11 cellular contexts compared by ENCODE assay signal in the genomic region with DNA sequence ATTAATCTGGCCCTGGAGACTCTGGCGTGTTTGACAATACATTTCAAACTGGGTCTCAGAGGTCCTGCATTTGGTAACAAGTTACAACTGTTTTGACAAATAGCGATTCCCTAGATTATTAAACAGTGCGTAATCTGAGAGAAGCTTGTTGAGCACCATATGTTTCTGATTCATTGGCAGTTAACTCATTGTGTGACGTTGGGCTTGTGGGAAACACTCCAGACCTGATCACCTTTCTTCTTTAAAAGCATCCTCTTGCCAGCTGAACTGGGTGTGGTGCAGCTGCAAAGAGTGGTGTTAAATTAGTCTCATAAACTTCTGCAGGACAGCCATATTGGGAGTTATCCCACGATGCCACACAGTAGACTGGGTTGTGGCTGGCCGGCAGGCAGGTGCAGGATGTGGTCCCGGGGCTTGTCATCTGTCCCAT.
DNase-seq lines count a peak whose midpoint lies in the region; ATAC-seq and TF ChIP-seq lines count a peak whose summit lies in the region.
"Had no signal": no experiment of that assay in that cellular context is flagged by ENCODE, and none has a peak within 500 bp of the region (broad histone marks: within the 10 kb centered on the region; RNA-seq: fewer than 3 reads in every experiment).

No MANE protein-coding gene starts in this region.

- H3K27me3 ChIP-seq in brain microvascular endothelial cell (replicated peaks) (no peaks in the 10 kb centered on the region), Caco-2 (replicated peaks; ENCODE audit: control insufficient read depth, insufficient read depth, low read length) (no peaks in the 10 kb centered on the region)
- no peaks in the 10 kb centered on the region for H3K27me3 ChIP-seq in CD8-positive, alpha-beta memory T cell (ENCODE audit: insufficient read depth, low read length, poor library complexity, severe bottlenecking)

- peak; percentile 67 for DNase-seq in DMS153 (lab: John Stamatoyannopoulos, UW)
- peak; percentile 30 for DNase-seq in NCI-H1105 (lab: John Stamatoyannopoulos, UW)
- DNase-seq in brain microvascular endothelial cell: peak; percentile 30
- no peak for DNase-seq in CD8-positive, alpha-beta memory T cell
- no peak for DNase-seq in effector CD4-positive, alpha-beta T cell
- DNase-seq in Caco-2: no peak
- DNase-seq: activated CD4-positive, alpha-beta T cell treated with anti-CD3 and anti-CD28 coated beads, Interleukin-2, amount 50 U/mL, for 4 hours; naive thymus-derived CD8-positive, alpha-beta T cell; Right ventricle myocardium superior had no signal

- no peak for TF ChIP-seq CTCF in brain microvascular endothelial cell (IDR thresholded peaks at IDR 0.05; ENCODE audit: low read depth, low read length, missing control alignments)
- no peak for TF ChIP-seq CTCF in nephron (IDR thresholded peaks at IDR 0.05; ENCODE audit: unreplicated experiment in 3 of 3)
- no peak for TF ChIP-seq CTCF in Caco-2 (IDR thresholded peaks at IDR 0.05; ENCODE audit: insufficient read depth in 1 of 2, low read depth in 1 of 2, low read length in 1 of 2, severe bottlenecking in 1 of 2, unreplicated experiment in 1 of 2)

- no peaks in the 10 kb centered on the region for H3K9me3 Mint-ChIP-seq in nephron
- no peaks in the 10 kb centered on the region for H3K9me3 Mint-ChIP-seq in CD8-positive, alpha-beta memory T cell
- no peaks in the 10 kb centered on the region for H3K9me3 Mint-ChIP-seq in Caco-2 (ENCODE audit: unreplicated experiment)
- H3K9me3 Mint-ChIP-seq: naive thymus-derived CD8-positive, alpha-beta T cell had no signal

- peaks cover 5% of the 10 kb centered on the region for H3K27me3 Mint-ChIP-seq in nephron (ENCODE audit: low read depth)
- no peaks in the 10 kb centered on the region for H3K27me3 Mint-ChIP-seq in CD8-positive, alpha-beta memory T cell
- no peaks in the 10 kb centered on the region for H3K27me3 Mint-ChIP-seq in Caco-2 (ENCODE audit: insufficient read depth, unreplicated experiment)

- BruUV-seq in Caco-2 (replicated peaks; lab: Mats Ljungman, UMichigan): no TSS peak

- H3K4me3 Mint-ChIP-seq in nephron (no peak overlapping the region), Caco-2 (ENCODE audit: unreplicated experiment) (no peak overlapping the region)
- H3K4me3 Mint-ChIP-seq in CD8-positive, alpha-beta memory T cell: no peak overlapping the region
- H3K4me3 Mint-ChIP-seq: naive thymus-derived CD8-positive, alpha-beta T cell had no signal

- H3K36me3 ChIP-seq in brain microvascular endothelial cell (replicated peaks) (no peaks in the 10 kb centered on the region), Caco-2 (ENCODE audit: control insufficient read depth, insufficient read depth, low read length) (no peaks in the 10 kb centered on the region)
- no peaks in the 10 kb centered on the region for H3K36me3 ChIP-seq in CD8-positive, alpha-beta memory T cell (ENCODE audit: insufficient read depth, low read length)

- H3K4me1 Mint-ChIP-seq in nephron: peaks cover 17% of the 10 kb centered on the region
- peaks cover 18 to 31% (median 19%) of the 10 kb centered on the region in 3 donors for H3K4me1 Mint-ChIP-seq in CD8-positive, alpha-beta memory T cell
- H3K4me1 Mint-ChIP-seq in Caco-2 (ENCODE audit: low read depth, unreplicated experiment): peaks cover 11% of the 10 kb centered on the region

- CTCF ChIA-PET in CD8-positive, alpha-beta memory T cell (lab: Charles Lee): no interaction called here
- CTCF ChIA-PET in Caco-2 (lab: Charles Lee): no interaction called here

- H3K36me3 Mint-ChIP-seq in nephron (ENCODE audit: low read depth) (no peaks in the 10 kb centered on the region), Caco-2 (ENCODE audit: insufficient read depth, unreplicated experiment) (peaks cover 12% of the 10 kb centered on the region)
- peaks cover 0 to 9% (median 2%) of the 10 kb centered on the region in 3 donors for H3K36me3 Mint-ChIP-seq in CD8-positive, alpha-beta memory T cell
- H3K36me3 Mint-ChIP-seq: naive thymus-derived CD8-positive, alpha-beta T cell had no signal

- H3K27ac Mint-ChIP-seq in nephron (peak overlapping the region in 2 of 3 experiments; percentile 60 to 95), Caco-2 (ENCODE audit: unreplicated experiment) (no peak overlapping the region)
- H3K27ac Mint-ChIP-seq in CD8-positive, alpha-beta memory T cell: no peak overlapping the region
- H3K27ac Mint-ChIP-seq: naive thymus-derived CD8-positive, alpha-beta T cell had no signal

- no peak overlapping the region for H3K4me3 ChIP-seq in brain microvascular endothelial cell (ENCODE audit: low read depth, low read length)
- no peak overlapping the region for H3K4me3 ChIP-seq in CD8-positive, alpha-beta memory T cell (ENCODE audit: low read length)
- H3K4me3 ChIP-seq in Caco-2 (ENCODE audit: low read depth, low read length): no peak overlapping the region

- H3K9me3 ChIP-seq in CD8-positive, alpha-beta memory T cell (ENCODE audit: low read length): no peaks in the 10 kb centered on the region
- H3K9me3 ChIP-seq in Caco-2: no peaks in the 10 kb centered on the region

- no peaks in the 10 kb centered on the region for H3K4me1 ChIP-seq in CD8-positive, alpha-beta memory T cell (ENCODE audit: insufficient read depth, low read length)
- H3K4me1 ChIP-seq in Caco-2: peaks cover 5% of the 10 kb centered on the region

- intact Hi-C loops in Caco-2 (cut with micrococcal nuclease; ENCODE audit: unreplicated experiment): no loop called here

- peak overlapping the region; percentile 67 for H3K27ac ChIP-seq in brain microvascular endothelial cell
- no peak overlapping the region for H3K27ac ChIP-seq in CD8-positive, alpha-beta memory T cell (ENCODE audit: low read depth, low read length)

- POLR2A ChIA-PET in CD8-positive, alpha-beta memory T cell (lab: Charles Lee): interaction anchor here (0.8 kb wide), 1 partner anchor 12 kb away, joined by 4 read pairs; no protein-coding TSS in a partner anchor
- POLR2A ChIA-PET in Caco-2 (lab: Charles Lee): no interaction called here

- in situ Hi-C loops in brain microvascular endothelial cell (cut with HindIII; ENCODE audit: low pct_ligation_motif_present, low sequenced_read_pairs): no loop called here

- no peak for ATAC-seq in GM19328 (IDR thresholded peaks at IDR 0.05; ENCODE audit: unreplicated experiment)
- ATAC-seq: naive thymus-derived CD8-positive, alpha-beta T cell had no signal

Comparison
In these comparisons a context has a peak if more than half of its experiments do, and no peak if none do; other contexts are left out.
1. DNase-seq: peak in DMS153 (single experiment), NCI-H1105 (single experiment) and brain microvascular endothelial cell (single experiment); none in CD8-positive, alpha-beta memory T cell (0 of 5), effector CD4-positive, alpha-beta T cell (single experiment) and Caco-2 (0 of 2).
2. H3K27ac Mint-ChIP-seq: peak in nephron (2 of 3); none in CD8-positive, alpha-beta memory T cell (0 of 8) and Caco-2 (single experiment).